11 cellular contexts compared by ENCODE assay signal in genomic region chr14:68526420-68527105, GRCh38.
DNase-seq lines count a peak whose midpoint lies in the region; ATAC-seq and TF ChIP-seq lines count a peak whose summit lies in the region.
"Had no signal": no experiment of that assay in that cellular context is flagged by ENCODE, and none has a peak within 500 bp of the region (broad histone marks: within the 10 kb centered on the region; RNA-seq: fewer than 3 reads in every experiment).

No MANE protein-coding gene starts in this region.

- H3K9me3 ChIP-seq in body of pancreas (no peaks in the 10 kb centered on the region), psoas muscle (peaks cover 25% of the 10 kb centered on the region)

- TF ChIP-seq CTCF in C4-2B (conservative IDR thresholded peaks at IDR 0.05) (no peak), body of pancreas (IDR thresholded peaks at IDR 0.05) (no peak), psoas muscle (IDR thresholded peaks at IDR 0.05) (no peak)

- H3K4me1 Mint-ChIP-seq in activated naive CD8-positive, alpha-beta T cell treated with anti-CD3 and anti-CD28 coated beads, Interleukin-2, amount 50 U/mL, for 24 hours: peaks cover 8% of the 10 kb centered on the region

- peaks cover 16% of the 10 kb centered on the region for H3K9me3 Mint-ChIP-seq in activated naive CD8-positive, alpha-beta T cell treated with anti-CD3 and anti-CD28 coated beads, Interleukin-2, amount 50 U/mL, for 24 hours

- H3K4me3 ChIP-seq in body of pancreas (no peak overlapping the region), psoas muscle (no peak overlapping the region)

- H3K36me3 ChIP-seq in body of pancreas (replicated peaks in 1 of 2; ENCODE audit: insufficient read depth in 1 of 2, low read depth in 2 of 2): no peaks in the 10 kb centered on the region
- no peaks in the 10 kb centered on the region for H3K36me3 ChIP-seq in psoas muscle (ENCODE audit: insufficient read depth in 1 of 2, low read depth in 1 of 2)

- peak in 2 of 3 donors; percentile 30 to 50 for TF ChIP-seq POLR2A in body of pancreas (IDR thresholded peaks at IDR 0.05)

- no peaks in the 10 kb centered on the region for H3K27me3 ChIP-seq in body of pancreas
- H3K27me3 ChIP-seq in psoas muscle (ENCODE audit: insufficient read depth in 3 of 3, low read length in 2 of 3): no peaks in the 10 kb centered on the region

- H3K27ac ChIP-seq in C4-2B: peak overlapping the region; percentile 41
- H3K27ac ChIP-seq in body of pancreas: peak overlapping the region; percentile 81 to 89 (median 85)
- H3K27ac ChIP-seq in psoas muscle: peak overlapping the region; percentile 56
- H3K27ac ChIP-seq: HL-60 had no signal

- peaks cover 77% of the 10 kb centered on the region for H3K4me1 ChIP-seq in body of pancreas
- peaks cover 12% of the 10 kb centered on the region for H3K4me1 ChIP-seq in psoas muscle

- H3K4me3 Mint-ChIP-seq in activated naive CD8-positive, alpha-beta T cell treated with anti-CD3 and anti-CD28 coated beads, Interleukin-2, amount 50 U/mL, for 24 hours: no peak overlapping the region

- no peak overlapping the region for H3K27ac Mint-ChIP-seq in activated naive CD8-positive, alpha-beta T cell treated with anti-CD3 and anti-CD28 coated beads, Interleukin-2, amount 50 U/mL, for 24 hours

- 55 to 58% methylated on average over 14 of the region's 14 CpGs for WGBS in body of pancreas, 2 donors
- WGBS in psoas muscle, 3 donors: 66 to 82% (median 67%) methylated on average over 14 of the region's 14 CpGs

- intact Hi-C loops in body of pancreas (cut with DNase I) (no loop called here), psoas muscle (cut with DNase I) (no loop called here)

- H3K36me3 Mint-ChIP-seq in activated naive CD8-positive, alpha-beta T cell treated with anti-CD3 and anti-CD28 coated beads, Interleukin-2, amount 50 U/mL, for 24 hours (ENCODE audit: low read depth): peaks cover 8% of the 10 kb centered on the region

- ATAC-seq in body of pancreas (peak; percentile 81), psoas muscle (peak in 3 of 4 donors; percentile 37 to 48 (median 43)), GM19023 (IDR thresholded peaks at IDR 0.05; ENCODE audit: unreplicated experiment) (no peak)
- ATAC-seq in activated naive CD8-positive, alpha-beta T cell treated with anti-CD3 and anti-CD28 coated beads, Interleukin-2, amount 50 U/mL, for 24 hours: no peak

- no peaks in the 10 kb centered on the region for H3K27me3 Mint-ChIP-seq in activated naive CD8-positive, alpha-beta T cell treated with anti-CD3 and anti-CD28 coated beads, Interleukin-2, amount 50 U/mL, for 24 hours

- DNase-seq in body of pancreas (peak; percentile 76 to 89 (median 80)), kidney tubule cell (ENCODE audit: low spot score) (peak; percentile 90), psoas muscle (no peak), activated gamma-delta T cell (lab: John Stamatoyannopoulos, UW) (no peak)
- DNase-seq in activated naive CD4-positive, alpha-beta T cell treated with Interleukin-2 at 50 U/mL for 16 hours: no peak
- DNase-seq in activated naive CD8-positive, alpha-beta T cell treated with anti-CD3 and anti-CD28 coated beads, Interleukin-2, amount 50 U/mL, for 24 hours: no peak
- DNase-seq: GDM1, NCI-H2029 treated with DMSO at 0.1 percent for 48 hours had no signal

Comparison
In these comparisons a context has a peak if more than half of its experiments do, and no peak if none do; other contexts are left out.
1. ATAC-seq: peak in body of pancreas (single experiment) and psoas muscle (3 of 4); none in GM19023 (single experiment) and activated naive CD8-positive, alpha-beta T cell treated with anti-CD3 and anti-CD28 coated beads, Interleukin-2, amount 50 U/mL, for 24 hours (single experiment).
2. DNase-seq: peak in body of pancreas (4 of 4) and kidney tubule cell (single experiment); none in psoas muscle (0 of 2), activated naive CD4-positive, alpha-beta T cell treated with Interleukin-2 at 50 U/mL for 16 hours (single experiment), activated gamma-delta T cell (single experiment) and activated naive CD8-positive, alpha-beta T cell treated with anti-CD3 and anti-CD28 coated beads, Interleukin-2, amount 50 U/mL, for 24 hours (single experiment).
3. Peak in every context shown above with its lines, with median percentiles within 50 percentile points of each other: H3K27ac ChIP-seq.